Comparison of ENCODE assay signal across 1 cellular context in the genomic region with DNA sequence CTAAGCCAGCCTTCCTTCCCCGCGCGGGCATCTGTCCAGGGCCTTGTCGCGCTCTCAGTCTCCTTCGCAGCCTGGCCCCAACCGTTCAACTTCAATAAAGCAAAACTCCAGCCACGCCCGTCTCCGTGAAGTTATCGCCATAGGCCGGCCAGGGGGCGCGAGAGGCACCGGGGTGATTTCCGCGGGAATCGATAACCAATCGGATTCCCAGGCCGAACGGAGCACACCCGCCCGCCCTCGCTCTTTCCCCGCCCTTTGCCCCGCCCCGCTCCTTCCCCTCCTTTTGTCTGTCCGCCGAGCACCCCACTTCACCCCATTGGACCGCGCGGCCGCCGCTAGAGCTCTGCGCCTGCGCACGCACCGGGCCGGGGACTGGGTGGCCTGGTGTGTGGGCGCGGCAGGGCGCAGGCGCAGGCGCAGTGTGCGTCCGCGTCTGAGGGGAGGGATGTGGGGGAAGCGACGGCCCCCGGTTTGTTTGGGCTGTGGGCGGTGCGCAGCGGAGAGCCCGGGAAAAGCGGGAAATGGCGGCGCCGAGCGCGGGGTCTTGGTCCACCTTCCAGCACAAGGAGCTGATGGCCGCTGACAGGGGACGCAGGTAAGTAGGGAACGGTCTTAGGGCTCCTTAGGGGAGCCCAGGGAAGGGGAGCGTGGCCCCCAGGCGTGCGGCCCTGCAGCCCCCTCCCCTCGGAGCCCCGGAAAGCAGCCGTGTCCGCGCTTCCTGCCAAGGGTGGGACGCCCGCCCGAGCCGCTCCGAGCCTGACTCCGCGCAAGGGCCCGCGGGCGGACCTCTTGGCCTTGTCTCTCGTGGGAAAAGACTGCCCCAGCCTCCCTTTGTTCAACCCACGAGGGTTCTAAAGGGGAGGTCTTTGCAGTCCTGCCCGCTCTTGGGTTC.
TF ChIP-seq lines count a peak whose summit lies in the region.

Gene CASP2 (plus strand): TSS at position 417 of the 892 bp plus-strand sequence. CDS start 105 bp downstream, at position 522.

TF ChIP-seq in K562, 482 proteins besides CTCF, POLR2A, EP300 and RAD21 (continued from another document and continues in another):
- TF ChIP-seq, protein P1, sequence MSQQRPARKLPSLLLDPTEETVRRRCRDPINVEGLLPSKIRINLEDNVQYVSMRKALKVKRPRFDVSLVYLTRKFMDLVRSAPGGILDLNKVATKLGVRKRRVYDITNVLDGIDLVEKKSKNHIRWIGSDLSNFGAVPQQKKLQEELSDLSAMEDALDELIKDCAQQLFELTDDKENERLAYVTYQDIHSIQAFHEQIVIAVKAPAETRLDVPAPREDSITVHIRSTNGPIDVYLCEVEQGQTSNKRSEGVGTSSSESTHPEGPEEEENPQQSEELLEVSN (IDR thresholded peaks at IDR 0.05; ENCODE audit: borderline replicate concordance in 1 of 2, extremely low read depth in 1 of 2, insufficient read depth in 1 of 2, insufficient read length in 1 of 2, low read depth in 1 of 2, low read length in 1 of 2, poor library complexity in 1 of 2, severe bottlenecking in 1 of 2): peak; percentile 99 to 100
- no peak for TF ChIP-seq BRF1 (IDR thresholded peaks at IDR 0.05; ENCODE audit: borderline replicate concordance, extremely low read depth, insufficient read length)
- peak; percentile 98 for TF ChIP-seq KDM5B (IDR thresholded peaks at IDR 0.05; ENCODE audit: insufficient replicate concordance, low read depth, low read length)
- peak; percentile 36 for TF ChIP-seq HMGN3 (IDR thresholded peaks at IDR 0.05; ENCODE audit: borderline replicate concordance, extremely low read depth, insufficient read length, low read depth, low read length)
- TF ChIP-seq DACH1 (IDR thresholded peaks at IDR 0.05; ENCODE audit: partially characterized antibody): peak; percentile 10
- TF ChIP-seq KDM2B (CRISPR knock-in tag; IDR thresholded peaks at IDR 0.05): no peak
- TF ChIP-seq, protein P2, sequence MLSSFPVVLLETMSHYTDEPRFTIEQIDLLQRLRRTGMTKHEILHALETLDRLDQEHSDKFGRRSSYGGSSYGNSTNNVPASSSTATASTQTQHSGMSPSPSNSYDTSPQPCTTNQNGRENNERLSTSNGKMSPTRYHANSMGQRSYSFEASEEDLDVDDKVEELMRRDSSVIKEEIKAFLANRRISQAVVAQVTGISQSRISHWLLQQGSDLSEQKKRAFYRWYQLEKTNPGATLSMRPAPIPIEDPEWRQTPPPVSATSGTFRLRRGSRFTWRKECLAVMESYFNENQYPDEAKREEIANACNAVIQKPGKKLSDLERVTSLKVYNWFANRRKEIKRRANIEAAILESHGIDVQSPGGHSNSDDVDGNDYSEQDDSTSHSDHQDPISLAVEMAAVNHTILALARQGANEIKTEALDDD (IDR thresholded peaks at IDR 0.05): no peak
- no peak for TF ChIP-seq ZNF780A (CRISPR knock-in tag; IDR thresholded peaks at IDR 0.05)
- peak; percentile 74; the same call in 1 of the 2 replicates for TF ChIP-seq SMAD3 (CRISPR knock-in tag; conservative IDR thresholded peaks at IDR 0.05)
- no peak for TF ChIP-seq ZNF174 (CRISPR knock-in tag; IDR thresholded peaks at IDR 0.05)
- TF ChIP-seq CEBPB (tag; IDR thresholded peaks at IDR 0.05): no peak
- peak; percentile 100 for TF ChIP-seq NRF1 (conservative IDR thresholded peaks at IDR 0.05 in 1 of 2, IDR thresholded peaks at IDR 0.05 in 1 of 2)
- TF ChIP-seq, protein P3, sequence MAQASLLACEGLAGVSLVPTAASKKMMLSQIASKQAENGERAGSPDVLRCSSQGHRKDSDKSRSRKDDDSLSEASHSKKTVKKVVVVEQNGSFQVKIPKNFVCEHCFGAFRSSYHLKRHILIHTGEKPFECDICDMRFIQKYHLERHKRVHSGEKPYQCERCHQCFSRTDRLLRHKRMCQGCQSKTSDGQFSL (CRISPR knock-in tag; IDR thresholded peaks at IDR 0.05): peak; percentile 80
- TF ChIP-seq, protein P3 (tag; IDR thresholded peaks at IDR 0.05): no peak
- TF ChIP-seq SAP30 (IDR thresholded peaks at IDR 0.05; ENCODE audit: borderline replicate concordance, insufficient read depth, low read depth, low read length, poor library complexity, severe bottlenecking): peak; percentile 47
- no peak for TF ChIP-seq CBX2 (IDR thresholded peaks at IDR 0.05; ENCODE audit: insufficient read depth, low read length, poor library complexity, severe bottlenecking)
- TF ChIP-seq ATF4 (CRISPR knock-in tag; IDR thresholded peaks at IDR 0.05): no peak
- TF ChIP-seq BHLHE40 (IDR thresholded peaks at IDR 0.05; ENCODE audit: low read length): peak; percentile 42; the same call in 1 of the 2 replicates
- TF ChIP-seq ZNF41 (CRISPR knock-in tag; conservative IDR thresholded peaks at IDR 0.05): peak; percentile 76; the same call in 1 of the 2 replicates
- TF ChIP-seq RBBP5 (IDR thresholded peaks at IDR 0.05; ENCODE audit: borderline replicate concordance, insufficient read depth, low read length, poor library complexity, severe bottlenecking): peak; percentile 87
- TF ChIP-seq MYC (IDR thresholded peaks at IDR 0.05; ENCODE audit: low read depth, low read length): peak; percentile 79
- TF ChIP-seq MYC (CRISPR knock-in tag; IDR thresholded peaks at IDR 0.05; ENCODE audit: borderline replicate concordance, low read depth): peak; percentile 84; the same call in 1 of the 2 replicates
- peak; percentile 69; the same call in 1 of the 2 replicates for TF ChIP-seq NKRF (IDR thresholded peaks at IDR 0.05; ENCODE audit: borderline replicate concordance)
- TF ChIP-seq MAX (CRISPR knock-in tag; IDR thresholded peaks at IDR 0.05): peak; percentile 100
- TF ChIP-seq CREB1 (IDR thresholded peaks at IDR 0.05): peak; percentile 40
- TF ChIP-seq CREB1 (CRISPR knock-in tag; IDR thresholded peaks at IDR 0.05): peak; percentile 40
- TF ChIP-seq GABPA (tag; conservative IDR thresholded peaks at IDR 0.05; ENCODE audit: low read depth): peak; percentile 1; the same call in 1 of the 2 replicates
- peak; percentile 33; the same call in 1 of the 2 replicates for TF ChIP-seq ZNF584 (CRISPR knock-in tag; IDR thresholded peaks at IDR 0.05; ENCODE audit: low read depth)
- peak; percentile 15; the same call in 1 of the 2 replicates for TF ChIP-seq SPI1 (IDR thresholded peaks at IDR 0.05; ENCODE audit: borderline replicate concordance, low read depth, low read length)
- TF ChIP-seq ZNF12 (CRISPR knock-in tag; IDR thresholded peaks at IDR 0.05): no peak; the same call in 1 of the 2 replicates
- 0 out of 2 replicates have a peak, but pooled peaks have one; percentile 11 for TF ChIP-seq ATF1 (CRISPR knock-in tag; IDR thresholded peaks at IDR 0.05)
- TF ChIP-seq ATF1 (tag; IDR thresholded peaks at IDR 0.05): peak; percentile 72
- TF ChIP-seq, protein P4, sequence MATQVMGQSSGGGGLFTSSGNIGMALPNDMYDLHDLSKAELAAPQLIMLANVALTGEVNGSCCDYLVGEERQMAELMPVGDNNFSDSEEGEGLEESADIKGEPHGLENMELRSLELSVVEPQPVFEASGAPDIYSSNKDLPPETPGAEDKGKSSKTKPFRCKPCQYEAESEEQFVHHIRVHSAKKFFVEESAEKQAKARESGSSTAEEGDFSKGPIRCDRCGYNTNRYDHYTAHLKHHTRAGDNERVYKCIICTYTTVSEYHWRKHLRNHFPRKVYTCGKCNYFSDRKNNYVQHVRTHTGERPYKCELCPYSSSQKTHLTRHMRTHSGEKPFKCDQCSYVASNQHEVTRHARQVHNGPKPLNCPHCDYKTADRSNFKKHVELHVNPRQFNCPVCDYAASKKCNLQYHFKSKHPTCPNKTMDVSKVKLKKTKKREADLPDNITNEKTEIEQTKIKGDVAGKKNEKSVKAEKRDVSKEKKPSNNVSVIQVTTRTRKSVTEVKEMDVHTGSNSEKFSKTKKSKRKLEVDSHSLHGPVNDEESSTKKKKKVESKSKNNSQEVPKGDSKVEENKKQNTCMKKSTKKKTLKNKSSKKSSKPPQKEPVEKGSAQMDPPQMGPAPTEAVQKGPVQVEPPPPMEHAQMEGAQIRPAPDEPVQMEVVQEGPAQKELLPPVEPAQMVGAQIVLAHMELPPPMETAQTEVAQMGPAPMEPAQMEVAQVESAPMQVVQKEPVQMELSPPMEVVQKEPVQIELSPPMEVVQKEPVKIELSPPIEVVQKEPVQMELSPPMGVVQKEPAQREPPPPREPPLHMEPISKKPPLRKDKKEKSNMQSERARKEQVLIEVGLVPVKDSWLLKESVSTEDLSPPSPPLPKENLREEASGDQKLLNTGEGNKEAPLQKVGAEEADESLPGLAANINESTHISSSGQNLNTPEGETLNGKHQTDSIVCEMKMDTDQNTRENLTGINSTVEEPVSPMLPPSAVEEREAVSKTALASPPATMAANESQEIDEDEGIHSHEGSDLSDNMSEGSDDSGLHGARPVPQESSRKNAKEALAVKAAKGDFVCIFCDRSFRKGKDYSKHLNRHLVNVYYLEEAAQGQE (CRISPR knock-in tag; IDR thresholded peaks at IDR 0.05; ENCODE audit: low read depth): peak; percentile 86
- 0 out of 2 replicates have a peak, but pooled peaks have one; percentile 48 for TF ChIP-seq DPF2 (IDR thresholded peaks at IDR 0.05)
- TF ChIP-seq, protein P5, sequence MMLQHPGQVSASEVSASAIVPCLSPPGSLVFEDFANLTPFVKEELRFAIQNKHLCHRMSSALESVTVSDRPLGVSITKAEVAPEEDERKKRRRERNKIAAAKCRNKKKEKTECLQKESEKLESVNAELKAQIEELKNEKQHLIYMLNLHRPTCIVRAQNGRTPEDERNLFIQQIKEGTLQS (IDR thresholded peaks at IDR 0.05): no peak
- TF ChIP-seq, protein P5 (CRISPR knock-in tag; conservative IDR thresholded peaks at IDR 0.05): peak; percentile 80
- no peak for TF ChIP-seq ETV6 (IDR thresholded peaks at IDR 0.05; ENCODE audit: borderline replicate concordance in 1 of 2, low read depth in 2 of 2, low read length in 1 of 2)
- TF ChIP-seq ETV6 (CRISPR knock-in tag; IDR thresholded peaks at IDR 0.05; ENCODE audit: borderline replicate concordance): peak; percentile 87; the same call in 1 of the 2 replicates
- peak; percentile 79; the same call in 1 of the 2 replicates for TF ChIP-seq HIVEP1 (CRISPR knock-in tag; IDR thresholded peaks at IDR 0.05)
- TF ChIP-seq ZNF23 (CRISPR knock-in tag; IDR thresholded peaks at IDR 0.05): no peak
- TF ChIP-seq ZBTB12 (CRISPR knock-in tag; IDR thresholded peaks at IDR 0.05): 0 out of 2 replicates have a peak, but pooled peaks have one; percentile 17
- no peak for TF ChIP-seq MTF1 (CRISPR knock-in tag; IDR thresholded peaks at IDR 0.05; ENCODE audit: borderline replicate concordance)
- TF ChIP-seq CCNT2 (IDR thresholded peaks at IDR 0.05; ENCODE audit: borderline replicate concordance, extremely low read depth, insufficient read length, low read depth, low read length): peak; percentile 51
- TF ChIP-seq, protein P6, sequence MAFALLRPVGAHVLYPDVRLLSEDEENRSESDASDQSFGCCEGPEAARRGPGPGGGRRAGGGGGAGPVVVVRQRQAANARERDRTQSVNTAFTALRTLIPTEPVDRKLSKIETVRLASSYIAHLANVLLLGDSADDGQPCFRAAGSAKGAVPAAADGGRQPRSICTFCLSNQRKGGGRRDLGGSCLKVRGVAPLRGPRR (CRISPR knock-in tag; IDR thresholded peaks at IDR 0.05): no peak
- TF ChIP-seq ZNF699 (CRISPR knock-in tag; IDR thresholded peaks at IDR 0.05; ENCODE audit: insufficient replicate concordance): no peak
- peak; percentile 77; the same call in 1 of the 2 replicates for TF ChIP-seq ZNF766 (CRISPR knock-in tag; conservative IDR thresholded peaks at IDR 0.05)
- TF ChIP-seq PRPF4 (IDR thresholded peaks at IDR 0.05; ENCODE audit: insufficient read depth, low read depth, low read length, poor library complexity, severe bottlenecking): peak; percentile 74
- no peak for TF ChIP-seq MCM5 (IDR thresholded peaks at IDR 0.05; ENCODE audit: low read depth)
- TF ChIP-seq ZBTB17 (CRISPR knock-in tag; IDR thresholded peaks at IDR 0.05): no peak
- TF ChIP-seq HMG20B (CRISPR knock-in tag; IDR thresholded peaks at IDR 0.05): no peak
- peak; percentile 52 for TF ChIP-seq ETV1 (tag; conservative IDR thresholded peaks at IDR 0.05; ENCODE audit: low read depth)
- TF ChIP-seq CC2D1A (IDR thresholded peaks at IDR 0.05): no peak; the same call in none of the 2 replicates
- TF ChIP-seq ZC3H8 (IDR thresholded peaks at IDR 0.05): no peak
- TF ChIP-seq ZNF3 (CRISPR knock-in tag; IDR thresholded peaks at IDR 0.05): no peak
